ENCODE assay signal across 2 cellular contexts in the genomic region with DNA sequence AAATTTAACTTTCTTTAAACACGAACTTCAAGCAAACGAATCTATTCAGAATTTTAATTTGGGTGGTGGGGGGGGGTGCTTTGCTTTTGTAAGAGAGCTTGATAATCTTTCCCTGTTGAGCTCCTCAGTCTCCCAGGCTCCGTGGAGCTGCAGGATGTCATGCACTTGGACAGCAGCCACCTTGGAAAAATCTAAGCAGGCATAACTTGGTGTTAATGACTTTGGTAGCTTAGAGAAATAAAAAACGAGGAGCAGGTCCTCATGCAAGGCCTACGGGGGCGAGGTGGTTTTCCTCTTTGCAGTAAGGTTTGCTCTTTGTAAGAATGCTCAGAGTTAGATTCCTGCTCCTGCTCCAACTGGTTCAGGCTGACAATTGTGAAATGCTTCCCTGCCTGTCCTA.
TF ChIP-seq lines count a peak whose summit lies in the region.

No MANE protein-coding gene starts in this region.

TF ChIP-seq in GM23338, 12 proteins besides CTCF, POLR2A, EP300 and RAD21 (continues in another document):
- TF ChIP-seq, protein P1, sequence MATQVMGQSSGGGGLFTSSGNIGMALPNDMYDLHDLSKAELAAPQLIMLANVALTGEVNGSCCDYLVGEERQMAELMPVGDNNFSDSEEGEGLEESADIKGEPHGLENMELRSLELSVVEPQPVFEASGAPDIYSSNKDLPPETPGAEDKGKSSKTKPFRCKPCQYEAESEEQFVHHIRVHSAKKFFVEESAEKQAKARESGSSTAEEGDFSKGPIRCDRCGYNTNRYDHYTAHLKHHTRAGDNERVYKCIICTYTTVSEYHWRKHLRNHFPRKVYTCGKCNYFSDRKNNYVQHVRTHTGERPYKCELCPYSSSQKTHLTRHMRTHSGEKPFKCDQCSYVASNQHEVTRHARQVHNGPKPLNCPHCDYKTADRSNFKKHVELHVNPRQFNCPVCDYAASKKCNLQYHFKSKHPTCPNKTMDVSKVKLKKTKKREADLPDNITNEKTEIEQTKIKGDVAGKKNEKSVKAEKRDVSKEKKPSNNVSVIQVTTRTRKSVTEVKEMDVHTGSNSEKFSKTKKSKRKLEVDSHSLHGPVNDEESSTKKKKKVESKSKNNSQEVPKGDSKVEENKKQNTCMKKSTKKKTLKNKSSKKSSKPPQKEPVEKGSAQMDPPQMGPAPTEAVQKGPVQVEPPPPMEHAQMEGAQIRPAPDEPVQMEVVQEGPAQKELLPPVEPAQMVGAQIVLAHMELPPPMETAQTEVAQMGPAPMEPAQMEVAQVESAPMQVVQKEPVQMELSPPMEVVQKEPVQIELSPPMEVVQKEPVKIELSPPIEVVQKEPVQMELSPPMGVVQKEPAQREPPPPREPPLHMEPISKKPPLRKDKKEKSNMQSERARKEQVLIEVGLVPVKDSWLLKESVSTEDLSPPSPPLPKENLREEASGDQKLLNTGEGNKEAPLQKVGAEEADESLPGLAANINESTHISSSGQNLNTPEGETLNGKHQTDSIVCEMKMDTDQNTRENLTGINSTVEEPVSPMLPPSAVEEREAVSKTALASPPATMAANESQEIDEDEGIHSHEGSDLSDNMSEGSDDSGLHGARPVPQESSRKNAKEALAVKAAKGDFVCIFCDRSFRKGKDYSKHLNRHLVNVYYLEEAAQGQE (IDR thresholded peaks at IDR 0.05; ENCODE audit: unreplicated experiment) = no peak
- TF ChIP-seq CREB1 (CRISPR knock-in tag; IDR thresholded peaks at IDR 0.05; ENCODE audit: low read depth) (no peak), STAT1 (IDR thresholded peaks at IDR 0.05; ENCODE audit: unreplicated experiment) (no peak), EZH2phosphoT487 (IDR thresholded peaks at IDR 0.05; ENCODE audit: unreplicated experiment) (no peak), EZH2 (IDR thresholded peaks at IDR 0.05; ENCODE audit: low read depth, unreplicated experiment) (no peak), ZNF114 (CRISPR knock-in tag; IDR thresholded peaks at IDR 0.05) (no peak), POLR2AphosphoS5 (IDR thresholded peaks at IDR 0.05; ENCODE audit: low read depth) (no peak), JUNB (IDR thresholded peaks at IDR 0.05; ENCODE audit: unreplicated experiment) (no peak)
- TF ChIP-seq, protein P2, sequence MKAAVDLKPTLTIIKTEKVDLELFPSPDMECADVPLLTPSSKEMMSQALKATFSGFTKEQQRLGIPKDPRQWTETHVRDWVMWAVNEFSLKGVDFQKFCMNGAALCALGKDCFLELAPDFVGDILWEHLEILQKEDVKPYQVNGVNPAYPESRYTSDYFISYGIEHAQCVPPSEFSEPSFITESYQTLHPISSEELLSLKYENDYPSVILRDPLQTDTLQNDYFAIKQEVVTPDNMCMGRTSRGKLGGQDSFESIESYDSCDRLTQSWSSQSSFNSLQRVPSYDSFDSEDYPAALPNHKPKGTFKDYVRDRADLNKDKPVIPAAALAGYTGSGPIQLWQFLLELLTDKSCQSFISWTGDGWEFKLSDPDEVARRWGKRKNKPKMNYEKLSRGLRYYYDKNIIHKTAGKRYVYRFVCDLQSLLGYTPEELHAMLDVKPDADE (IDR thresholded peaks at IDR 0.05) = no peak
- TF ChIP-seq, protein P3, sequence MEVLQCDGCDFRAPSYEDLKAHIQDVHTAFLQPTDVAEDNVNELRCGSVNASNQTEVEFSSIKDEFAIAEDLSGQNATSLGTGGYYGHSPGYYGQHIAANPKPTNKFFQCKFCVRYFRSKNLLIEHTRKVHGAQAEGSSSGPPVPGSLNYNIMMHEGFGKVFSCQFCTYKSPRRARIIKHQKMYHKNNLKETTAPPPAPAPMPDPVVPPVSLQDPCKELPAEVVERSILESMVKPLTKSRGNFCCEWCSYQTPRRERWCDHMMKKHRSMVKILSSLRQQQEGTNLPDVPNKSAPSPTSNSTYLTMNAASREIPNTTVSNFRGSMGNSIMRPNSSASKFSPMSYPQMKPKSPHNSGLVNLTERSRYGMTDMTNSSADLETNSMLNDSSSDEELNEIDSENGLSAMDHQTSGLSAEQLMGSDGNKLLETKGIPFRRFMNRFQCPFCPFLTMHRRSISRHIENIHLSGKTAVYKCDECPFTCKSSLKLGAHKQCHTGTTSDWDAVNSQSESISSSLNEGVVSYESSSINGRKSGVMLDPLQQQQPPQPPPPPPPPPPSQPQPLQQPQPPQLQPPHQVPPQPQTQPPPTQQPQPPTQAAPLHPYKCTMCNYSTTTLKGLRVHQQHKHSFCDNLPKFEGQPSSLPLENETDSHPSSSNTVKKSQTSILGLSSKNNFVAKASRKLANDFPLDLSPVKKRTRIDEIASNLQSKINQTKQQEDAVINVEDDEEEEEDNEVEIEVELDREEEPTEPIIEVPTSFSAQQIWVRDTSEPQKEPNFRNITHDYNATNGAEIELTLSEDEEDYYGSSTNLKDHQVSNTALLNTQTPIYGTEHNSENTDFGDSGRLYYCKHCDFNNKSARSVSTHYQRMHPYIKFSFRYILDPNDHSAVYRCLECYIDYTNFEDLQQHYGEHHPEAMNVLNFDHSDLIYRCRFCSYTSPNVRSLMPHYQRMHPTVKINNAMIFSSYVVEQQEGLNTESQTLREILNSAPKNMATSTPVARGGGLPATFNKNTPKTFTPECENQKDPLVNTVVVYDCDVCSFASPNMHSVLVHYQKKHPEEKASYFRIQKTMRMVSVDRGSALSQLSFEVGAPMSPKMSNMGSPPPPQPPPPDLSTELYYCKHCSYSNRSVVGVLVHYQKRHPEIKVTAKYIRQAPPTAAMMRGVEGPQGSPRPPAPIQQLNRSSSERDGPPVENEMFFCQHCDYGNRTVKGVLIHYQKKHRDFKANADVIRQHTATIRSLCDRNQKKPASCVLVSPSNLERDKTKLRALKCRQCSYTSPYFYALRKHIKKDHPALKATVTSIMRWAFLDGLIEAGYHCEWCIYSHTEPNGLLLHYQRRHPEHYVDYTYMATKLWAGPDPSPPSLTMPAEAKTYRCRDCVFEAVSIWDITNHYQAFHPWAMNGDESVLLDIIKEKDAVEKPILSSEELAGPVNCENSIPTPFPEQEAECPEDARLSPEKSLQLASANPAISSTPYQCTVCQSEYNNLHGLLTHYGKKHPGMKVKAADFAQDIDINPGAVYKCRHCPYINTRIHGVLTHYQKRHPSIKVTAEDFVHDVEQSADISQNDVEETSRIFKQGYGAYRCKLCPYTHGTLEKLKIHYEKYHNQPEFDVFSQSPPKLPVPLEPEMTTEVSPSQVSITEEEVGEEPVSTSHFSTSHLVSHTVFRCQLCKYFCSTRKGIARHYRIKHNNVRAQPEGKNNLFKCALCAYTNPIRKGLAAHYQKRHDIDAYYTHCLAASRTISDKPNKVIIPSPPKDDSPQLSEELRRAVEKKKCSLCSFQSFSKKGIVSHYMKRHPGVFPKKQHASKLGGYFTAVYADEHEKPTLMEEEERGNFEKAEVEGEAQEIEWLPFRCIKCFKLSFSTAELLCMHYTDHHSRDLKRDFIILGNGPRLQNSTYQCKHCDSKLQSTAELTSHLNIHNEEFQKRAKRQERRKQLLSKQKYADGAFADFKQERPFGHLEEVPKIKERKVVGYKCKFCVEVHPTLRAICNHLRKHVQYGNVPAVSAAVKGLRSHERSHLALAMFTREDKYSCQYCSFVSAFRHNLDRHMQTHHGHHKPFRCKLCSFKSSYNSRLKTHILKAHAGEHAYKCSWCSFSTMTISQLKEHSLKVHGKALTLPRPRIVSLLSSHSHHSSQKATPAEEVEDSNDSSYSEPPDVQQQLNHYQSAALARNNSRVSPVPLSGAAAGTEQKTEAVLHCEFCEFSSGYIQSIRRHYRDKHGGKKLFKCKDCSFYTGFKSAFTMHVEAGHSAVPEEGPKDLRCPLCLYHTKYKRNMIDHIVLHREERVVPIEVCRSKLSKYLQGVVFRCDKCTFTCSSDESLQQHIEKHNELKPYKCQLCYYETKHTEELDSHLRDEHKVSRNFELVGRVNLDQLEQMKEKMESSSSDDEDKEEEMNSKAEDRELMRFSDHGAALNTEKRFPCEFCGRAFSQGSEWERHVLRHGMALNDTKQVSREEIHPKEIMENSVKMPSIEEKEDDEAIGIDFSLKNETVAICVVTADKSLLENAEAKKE (CRISPR knock-in tag; IDR thresholded peaks at IDR 0.05) = no peak

TF ChIP-seq in GM12878, 131 proteins besides CTCF, POLR2A, EP300 and RAD21 (continued from another document):
- TF ChIP-seq, protein P4, sequence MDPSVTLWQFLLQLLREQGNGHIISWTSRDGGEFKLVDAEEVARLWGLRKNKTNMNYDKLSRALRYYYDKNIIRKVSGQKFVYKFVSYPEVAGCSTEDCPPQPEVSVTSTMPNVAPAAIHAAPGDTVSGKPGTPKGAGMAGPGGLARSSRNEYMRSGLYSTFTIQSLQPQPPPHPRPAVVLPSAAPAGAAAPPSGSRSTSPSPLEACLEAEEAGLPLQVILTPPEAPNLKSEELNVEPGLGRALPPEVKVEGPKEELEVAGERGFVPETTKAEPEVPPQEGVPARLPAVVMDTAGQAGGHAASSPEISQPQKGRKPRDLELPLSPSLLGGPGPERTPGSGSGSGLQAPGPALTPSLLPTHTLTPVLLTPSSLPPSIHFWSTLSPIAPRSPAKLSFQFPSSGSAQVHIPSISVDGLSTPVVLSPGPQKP (IDR thresholded peaks at IDR 0.05; ENCODE audit: low read depth, low read length) = no peak
- no peak for TF ChIP-seq MYC (IDR thresholded peaks at IDR 0.05; ENCODE audit: insufficient read depth, insufficient read length, insufficient replicate concordance, low read length, severe bottlenecking)
- no peak for TF ChIP-seq NFXL1 (IDR thresholded peaks at IDR 0.05; ENCODE audit: borderline replicate concordance)
- TF ChIP-seq CBX3 (IDR thresholded peaks at IDR 0.05; ENCODE audit: borderline replicate concordance, low read depth) = no peak
- TF ChIP-seq, protein P5, sequence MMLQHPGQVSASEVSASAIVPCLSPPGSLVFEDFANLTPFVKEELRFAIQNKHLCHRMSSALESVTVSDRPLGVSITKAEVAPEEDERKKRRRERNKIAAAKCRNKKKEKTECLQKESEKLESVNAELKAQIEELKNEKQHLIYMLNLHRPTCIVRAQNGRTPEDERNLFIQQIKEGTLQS (IDR thresholded peaks at IDR 0.05; ENCODE audit: borderline replicate concordance, extremely low read depth, low read depth, low read length) = no peak
- no peak for TF ChIP-seq CREB1 (IDR thresholded peaks at IDR 0.05; ENCODE audit: low read depth)
